ENCODE assay signal across 13 cellular contexts in the genomic region with DNA sequence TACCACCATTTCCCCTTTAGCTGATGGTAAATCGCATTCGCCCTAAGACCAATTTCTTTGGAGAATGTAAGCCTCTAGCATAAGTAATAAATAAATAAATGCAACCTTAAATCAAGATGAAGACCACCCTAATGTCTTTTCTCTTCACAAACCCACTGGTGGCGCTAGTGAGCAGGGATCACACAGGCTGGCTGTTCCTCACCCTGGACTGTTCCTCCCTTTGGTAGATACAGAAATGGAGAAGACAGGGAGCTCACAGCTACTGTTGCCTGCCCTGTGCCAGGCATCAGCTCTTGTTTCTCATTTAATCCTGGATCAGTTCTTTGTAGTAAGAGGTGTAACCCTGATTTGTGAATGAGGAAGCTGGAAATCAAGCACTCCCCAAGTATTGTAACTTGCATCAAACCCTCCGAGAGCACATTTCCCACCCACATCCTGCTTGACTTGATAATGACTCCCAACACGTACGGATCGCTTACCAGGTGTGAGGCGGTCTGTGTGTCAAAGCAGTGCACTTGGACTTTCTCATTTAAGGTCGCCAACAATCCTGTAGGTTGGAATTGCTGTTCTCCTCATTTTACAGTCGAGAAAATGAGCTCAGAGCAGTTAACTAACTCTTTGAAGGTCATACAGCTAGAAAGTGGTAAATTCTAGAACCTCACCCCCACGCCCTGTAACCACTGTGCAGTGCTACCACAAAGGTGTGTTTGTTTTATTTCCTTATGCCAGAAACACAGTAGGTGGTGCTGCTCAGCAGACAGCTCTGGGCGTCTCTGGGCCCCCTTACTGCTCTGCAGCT.
DNase-seq lines count a peak whose midpoint lies in the region; ATAC-seq and TF ChIP-seq lines count a peak whose summit lies in the region.
"Had no signal": no experiment of that assay in that cellular context is flagged by ENCODE, and none has a peak within 500 bp of the region (broad histone marks: within the 10 kb centered on the region; RNA-seq: fewer than 3 reads in every experiment).

No MANE protein-coding gene starts in this region.

- H3K36me3 ChIP-seq in OCI-LY1 (ENCODE audit: insufficient read depth, low read length): no peaks in the 10 kb centered on the region
- H3K36me3 ChIP-seq: ascending aorta, prostate gland had no signal

- H3K9ac ChIP-seq in OCI-LY1 (ENCODE audit: low read length): no peak overlapping the region

- H3K9me2 ChIP-seq in OCI-LY1 (ENCODE audit: low read depth, low read length): no peaks in the 10 kb centered on the region

- peaks cover 5% of the 10 kb centered on the region for H3K27me3 ChIP-seq in OCI-LY1 (ENCODE audit: insufficient read depth, low read length)
- H3K27me3 ChIP-seq: ascending aorta had no signal

- no peak overlapping the region for H3K4me2 ChIP-seq in OCI-LY1 (ENCODE audit: low read length)

- intact Hi-C loops in activated T-helper 2 cell treated with anti-CD3 and anti-CD28 coated beads, Interferon-gamma antibody, Interleukin-2, Interleukin-4, amounts not matched to agents 10 μg/mL and 5 μg/mL and 100 μg/mL, durations not matched to agents 14 hours and 24 hours and 36 hours (cut with micrococcal nuclease): no loop called here
- intact Hi-C loops in sciatic nerve (cut with DNase I): no loop called here

- H3K4me1 Mint-ChIP-seq in progenitor cell of endocrine pancreas (ENCODE audit: low read depth): peaks cover 6% of the 10 kb centered on the region
- peaks cover 10% of the 10 kb centered on the region for H3K4me1 Mint-ChIP-seq in activated T-helper 2 cell treated with anti-CD3 and anti-CD28 coated beads, Interferon-gamma antibody, Interleukin-2, Interleukin-4, amounts not matched to agents 10 μg/mL and 5 μg/mL and 100 μg/mL, durations not matched to agents 14 hours and 24 hours and 36 hours (ENCODE audit: low read depth)

- no peak overlapping the region for H3K27ac Mint-ChIP-seq in progenitor cell of endocrine pancreas
- no peak overlapping the region for H3K27ac Mint-ChIP-seq in activated T-helper 2 cell treated with anti-CD3 and anti-CD28 coated beads, Interferon-gamma antibody, Interleukin-2, Interleukin-4, amounts not matched to agents 10 μg/mL and 5 μg/mL and 100 μg/mL, durations not matched to agents 14 hours and 24 hours and 36 hours

- H3K79me2 ChIP-seq in OCI-LY1 (ENCODE audit: insufficient read depth, low read length): no peaks in the 10 kb centered on the region

- H3K4me3 ChIP-seq in OCI-LY1 (ENCODE audit: low read depth, low read length, poor library complexity, severe bottlenecking): no peak overlapping the region
- H3K4me3 ChIP-seq: ascending aorta, prostate gland had no signal

- peak; percentile 40 for DNase-seq in DMS 273 (lab: John Stamatoyannopoulos, UW; ENCODE audit: unreplicated experiment)
- DNase-seq in DMS 273 treated with DMSO at 0.1 percent for 48 hours (lab: John Stamatoyannopoulos, UW): no peak
- peak; percentile 23 for DNase-seq in activated naive CD4-positive, alpha-beta T cell treated with Interleukin-2 at 50 U/mL for 16 hours
- no peak for DNase-seq in progenitor cell of endocrine pancreas (ENCODE audit: low spot score, unreplicated experiment)
- no peak for DNase-seq in activated T-helper 2 cell treated with anti-CD3 and anti-CD28 coated beads, Interferon-gamma antibody, Interleukin-2, Interleukin-4, amounts not matched to agents 10 μg/mL and 5 μg/mL and 100 μg/mL, durations not matched to agents 14 hours and 24 hours and 36 hours (ENCODE audit: low spot score)
- DNase-seq in sciatic nerve (ENCODE audit: low spot score): no peak
- DNase-seq: 8988T, GF-D8, left cardiac atrium had no signal

- H3K36me3 Mint-ChIP-seq in progenitor cell of endocrine pancreas (ENCODE audit: insufficient read depth): peaks cover 3% of the 10 kb centered on the region
- no peaks in the 10 kb centered on the region for H3K36me3 Mint-ChIP-seq in activated T-helper 2 cell treated with anti-CD3 and anti-CD28 coated beads, Interferon-gamma antibody, Interleukin-2, Interleukin-4, amounts not matched to agents 10 μg/mL and 5 μg/mL and 100 μg/mL, durations not matched to agents 14 hours and 24 hours and 36 hours (ENCODE audit: low read depth)

- H3K4me1 ChIP-seq in OCI-LY1 (ENCODE audit: insufficient read depth, low read length, severe bottlenecking): no peaks in the 10 kb centered on the region
- H3K4me1 ChIP-seq: ascending aorta, prostate gland had no signal

- no peaks in the 10 kb centered on the region for H3K9me3 Mint-ChIP-seq in progenitor cell of endocrine pancreas (ENCODE audit: low read depth)
- no peaks in the 10 kb centered on the region for H3K9me3 Mint-ChIP-seq in activated T-helper 2 cell treated with anti-CD3 and anti-CD28 coated beads, Interferon-gamma antibody, Interleukin-2, Interleukin-4, amounts not matched to agents 10 μg/mL and 5 μg/mL and 100 μg/mL, durations not matched to agents 14 hours and 24 hours and 36 hours

- no peak overlapping the region for H3K27ac ChIP-seq in OCI-LY1 (ENCODE audit: low read depth, low read length, poor library complexity, severe bottlenecking)
- H3K27ac ChIP-seq: ascending aorta, prostate gland had no signal

- TF ChIP-seq CTCF in OCI-LY1 (IDR thresholded peaks at IDR 0.05; ENCODE audit: low read length): peak; percentile 49; the same call in 1 of the 2 replicates
- peak; percentile 24 for TF ChIP-seq CTCF in progenitor cell of endocrine pancreas (IDR thresholded peaks at IDR 0.05; ENCODE audit: unreplicated experiment)

- no peak overlapping the region for H2AFZ ChIP-seq in OCI-LY1 (ENCODE audit: low read length)

- H3K27me3 Mint-ChIP-seq in progenitor cell of endocrine pancreas: peaks cover 2% of the 10 kb centered on the region
- H3K27me3 Mint-ChIP-seq in activated T-helper 2 cell treated with anti-CD3 and anti-CD28 coated beads, Interferon-gamma antibody, Interleukin-2, Interleukin-4, amounts not matched to agents 10 μg/mL and 5 μg/mL and 100 μg/mL, durations not matched to agents 14 hours and 24 hours and 36 hours (ENCODE audit: low read depth): no peaks in the 10 kb centered on the region

- no peaks in the 10 kb centered on the region for H3K9me3 ChIP-seq in OCI-LY1 (ENCODE audit: low read length)
- H3K9me3 ChIP-seq: ascending aorta, prostate gland had no signal

- H3K4me3 Mint-ChIP-seq in progenitor cell of endocrine pancreas (ENCODE audit: low read depth): no peak overlapping the region
- H3K4me3 Mint-ChIP-seq in activated T-helper 2 cell treated with anti-CD3 and anti-CD28 coated beads, Interferon-gamma antibody, Interleukin-2, Interleukin-4, amounts not matched to agents 10 μg/mL and 5 μg/mL and 100 μg/mL, durations not matched to agents 14 hours and 24 hours and 36 hours (ENCODE audit: low read depth): no peak overlapping the region

- H3F3A ChIP-seq in OCI-LY1 (ENCODE audit: insufficient read depth, low read length): no peaks in the 10 kb centered on the region

- ATAC-seq in HG02588 (IDR thresholded peaks at IDR 0.05; ENCODE audit: unreplicated experiment) (no peak), sciatic nerve (no peak)
- ATAC-seq: left cardiac atrium had no signal

- H4K20me1 ChIP-seq in OCI-LY1 (ENCODE audit: insufficient read depth, low read length): no peaks in the 10 kb centered on the region

Comparison
In these comparisons a context has a peak if more than half of its experiments do, and no peak if none do; other contexts are left out.
1. DNase-seq: peak in DMS 273 (single experiment) and activated naive CD4-positive, alpha-beta T cell treated with Interleukin-2 at 50 U/mL for 16 hours (single experiment); none in DMS 273 treated with DMSO at 0.1 percent for 48 hours (single experiment), progenitor cell of endocrine pancreas (single experiment), activated T-helper 2 cell treated with anti-CD3 and anti-CD28 coated beads, Interferon-gamma antibody, Interleukin-2, Interleukin-4, amounts not matched to agents 10 μg/mL and 5 μg/mL and 100 μg/mL, durations not matched to agents 14 hours and 24 hours and 36 hours (single experiment) and sciatic nerve (single experiment).